ENCODE assay signal across 15 cellular contexts in genomic region chr9:94110821-94111252, GRCh38. TPM values are rescaled to one million over a fixed set of nuclear protein-coding genes. Genes with fewer than 3 reads are reported as not detected.
DNase-seq lines count a peak whose midpoint lies in the region; ATAC-seq and TF ChIP-seq lines count a peak whose summit lies in the region.
"Had no signal": no experiment of that assay in that cellular context is flagged by ENCODE, and none has a peak within 500 bp of the region (broad histone marks: within the 10 kb centered on the region; RNA-seq: fewer than 3 reads in every experiment).

No MANE protein-coding gene starts in this region.

- 68% methylated on average over 3 of the region's 3 CpGs for whole genome bisulfite sequencing in hepatocyte (ENCODE audit: low lambda C conversion rate, missing lambda C conversion rate)

- H3K9me3 ChIP-seq in hepatocyte (ENCODE audit: low read depth) (no peaks in the 10 kb centered on the region), thoracic aorta (no peaks in the 10 kb centered on the region)

- H3K79me2 ChIP-seq in hepatocyte = no peaks in the 10 kb centered on the region

- H3K27me3 ChIP-seq in hepatocyte (no peaks in the 10 kb centered on the region), thoracic aorta (replicated peaks; ENCODE audit: insufficient read depth) (no peaks in the 10 kb centered on the region)

- no peaks in the 10 kb centered on the region for H3K9me2 ChIP-seq in hepatocyte (replicated peaks; ENCODE audit: insufficient read depth)

- no peak overlapping the region for H3K4me2 ChIP-seq in hepatocyte

- peak; percentile 44 for ATAC-seq in thoracic aorta (ENCODE audit: insufficient number of reproducible peaks, low FRiP score, low read depth)
- no peak for ATAC-seq in GM18909 (IDR thresholded peaks at IDR 0.05; ENCODE audit: poor library complexity, unreplicated experiment)
- ATAC-seq: activated naive CD8-positive, alpha-beta T cell treated with anti-CD3 and anti-CD28 coated beads, Interleukin-2, amount 50 U/mL, for 24 hours had no signal

- H3K4me3 Mint-ChIP-seq in chondrocyte (ENCODE audit: unreplicated experiment) = no peak overlapping the region
- H3K4me3 Mint-ChIP-seq: activated naive CD8-positive, alpha-beta T cell treated with anti-CD3 and anti-CD28 coated beads, Interleukin-2, amount 50 U/mL, for 24 hours; CD8-positive, alpha-beta memory T cell had no signal

- H3K4me3 ChIP-seq in hepatocyte (no peak overlapping the region), thoracic aorta (no peak overlapping the region)

- H3K27ac ChIP-seq in hepatocyte (peak overlapping the region; percentile 57), thoracic aorta (peak overlapping the region in 1 of 2 donors; percentile 66)

- DNase-seq in HS-5 (ENCODE audit: low read depth) (peak; percentile 40), chondrocyte (ENCODE audit: low spot score) (no peak), hepatocyte (ENCODE audit: low spot score) (peak; percentile 17), thoracic aorta (ENCODE audit: low spot score) (no peak), NCI-H1694 treated with DMSO at 0.1 percent for 48 hours (lab: John Stamatoyannopoulos, UW) (no peak), NCI-H510A (lab: John Stamatoyannopoulos, UW) (no peak)
- DNase-seq: activated naive CD8-positive, alpha-beta T cell treated with anti-CD3 and anti-CD28 coated beads, Interleukin-2, amount 50 U/mL, for 24 hours; activated T-cell treated with anti-CD3 and anti-CD28 coated beads, Interleukin-2, amount 50 U/mL, for 48 hours; CD8-positive, alpha-beta memory T cell; effector CD8-positive, alpha-beta T cell; NCI-H146; NCI-H524; small intestine; stimulated activated naive CD4-positive, alpha-beta T cell had no signal

- TF ChIP-seq CTCF in chondrocyte (IDR thresholded peaks at IDR 0.05) (no peak), hepatocyte (IDR thresholded peaks at IDR 0.05; ENCODE audit: poor library complexity) (no peak), thoracic aorta (IDR thresholded peaks at IDR 0.05) (no peak)

- H3K4me1 ChIP-seq in hepatocyte (ENCODE audit: insufficient read depth) (no peaks in the 10 kb centered on the region), thoracic aorta (ENCODE audit: control insufficient read depth in 1 of 2, low read depth in 2 of 2) (peaks cover 14 to 38% of the 10 kb centered on the region in 2 donors)

- peaks cover 5% of the 10 kb centered on the region for H3K36me3 Mint-ChIP-seq in chondrocyte (ENCODE audit: low read depth)

- H2AFZ ChIP-seq in hepatocyte = no peak overlapping the region

- H3K4me1 Mint-ChIP-seq in chondrocyte (ENCODE audit: low read depth) = peaks cover 37% of the 10 kb centered on the region
- H3K4me1 Mint-ChIP-seq: activated naive CD8-positive, alpha-beta T cell treated with anti-CD3 and anti-CD28 coated beads, Interleukin-2, amount 50 U/mL, for 24 hours; CD8-positive, alpha-beta memory T cell had no signal

- peaks cover 6% of the 10 kb centered on the region for H3K9me3 Mint-ChIP-seq in chondrocyte (ENCODE audit: low read depth)
- H3K9me3 Mint-ChIP-seq: activated naive CD8-positive, alpha-beta T cell treated with anti-CD3 and anti-CD28 coated beads, Interleukin-2, amount 50 U/mL, for 24 hours had no signal

- peak overlapping the region; percentile 84 for H3K27ac Mint-ChIP-seq in chondrocyte (ENCODE audit: unreplicated experiment)
- H3K27ac Mint-ChIP-seq: activated naive CD8-positive, alpha-beta T cell treated with anti-CD3 and anti-CD28 coated beads, Interleukin-2, amount 50 U/mL, for 24 hours; CD8-positive, alpha-beta memory T cell had no signal

- no peaks in the 10 kb centered on the region for H4K20me1 ChIP-seq in hepatocyte (ENCODE audit: insufficient read depth, poor library complexity, severe bottlenecking)

- H3K27me3 Mint-ChIP-seq in chondrocyte (ENCODE audit: low read depth) = no peaks in the 10 kb centered on the region
- H3K27me3 Mint-ChIP-seq: activated naive CD8-positive, alpha-beta T cell treated with anti-CD3 and anti-CD28 coated beads, Interleukin-2, amount 50 U/mL, for 24 hours; CD8-positive, alpha-beta memory T cell had no signal

- H3K36me3 ChIP-seq in hepatocyte (replicated peaks; ENCODE audit: insufficient read depth, low read depth) = no peaks in the 10 kb centered on the region
- H3K36me3 ChIP-seq in thoracic aorta = no peaks in the 10 kb centered on the region

RNA-seq across cellular contexts. Expression of gene PTPDC1, which starts 26.6 kb away (rescaled TPM):
- total RNA-seq in chondrocyte = 14.9 to 24.0 TPM (median 16.0 TPM) in 3 replicates
- total RNA-seq in hepatocyte = 7.2 and 7.5 TPM in 2 replicates
- 2.4 and 5.3 TPM in 2 replicates for polyA plus RNA-seq in hepatocyte
- 10 to 100 TPM; 24.8 to 25.7 TPM for total RNA-seq in thoracic aorta

Comparison
In these comparisons a context has a peak if more than half of its experiments do, and no peak if none do; other contexts are left out.
1. DNase-seq: peak in HS-5 (single experiment) and hepatocyte (single experiment); none in chondrocyte (single experiment), thoracic aorta (single experiment), NCI-H1694 treated with DMSO at 0.1 percent for 48 hours (single experiment) and NCI-H510A (single experiment).